ENCODE assay signal across 19 cellular contexts in the genomic region with DNA sequence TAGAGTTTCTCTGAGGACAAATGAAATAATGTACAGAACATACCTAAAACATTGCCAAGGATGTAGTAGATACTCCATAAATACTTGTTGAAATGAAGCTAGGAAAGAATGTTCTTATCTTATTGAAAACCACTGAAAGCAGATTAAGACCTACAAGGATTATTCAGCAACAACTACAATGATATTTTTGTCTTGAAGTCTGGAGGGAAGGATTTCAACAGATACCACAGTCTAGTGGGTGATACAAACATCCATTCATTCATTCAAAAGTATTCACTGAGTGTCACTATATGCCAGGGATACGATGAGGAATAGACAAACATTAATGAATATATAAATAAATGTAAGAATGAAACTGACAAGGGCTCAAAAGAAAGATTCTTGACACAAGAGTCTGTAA.
"Had no signal": no experiment of that assay in that cellular context is flagged by ENCODE, and none has a peak within 500 bp of the region (broad histone marks: within the 10 kb centered on the region; RNA-seq: fewer than 3 reads in every experiment).

No MANE protein-coding gene starts in this region.

- H3K4me1 ChIP-seq: adrenal gland, parathyroid adenoma, right lobe of liver had no signal

- H3K9me3 ChIP-seq: adrenal gland, neutrophil, right lobe of liver, stomach, suprapubic skin, tibial nerve had no signal

- ATAC-seq: left ventricle myocardium superior; right lobe of liver; stimulated activated memory B cell treated with anti-CD40 and anti-IgM and Interleukin-4, amounts not matched to agents 10 μg/mL and 1 μg/mL and 100 μg/mL, for 72 hours; WTC11 had no signal

- H3K36me3 ChIP-seq: adrenal gland, cardiac muscle cell, neutrophil, right lobe of liver, stomach, suprapubic skin, tibial nerve had no signal

- H3K27ac ChIP-seq: adrenal gland, cardiac muscle cell, neutrophil, parathyroid adenoma, right lobe of liver, skin epidermis, stomach, suprapubic skin, tibial nerve had no signal

- H3K9ac ChIP-seq: parathyroid adenoma had no signal

- H3K27me3 ChIP-seq: adrenal gland, cardiac muscle cell, right lobe of liver, stomach, suprapubic skin, tibial nerve had no signal

- H2AFZ ChIP-seq: parathyroid adenoma had no signal

- DNase-seq: activated naive CD4-positive, alpha-beta T cell; activated T-cell treated with anti-CD3 and anti-CD28 coated beads, Interleukin-2, amount 50 U/mL, for 1 hour; adrenal gland; effector CD4-positive, alpha-beta T cell; head of caudate nucleus; hypothalamus; left ventricle myocardium superior; right lobe of liver; stimulated activated CD4-positive, alpha-beta T cell treated with anti-CD3 and anti-CD28 coated beads, Interleukin-2, amount 100 ng/mL, for 24 hours; stomach; T-helper 9 cell had no signal

- H3K4me3 ChIP-seq: adrenal gland, cardiac muscle cell, right lobe of liver, skin epidermis, stomach, suprapubic skin, tibial nerve had no signal
